Comparison of ENCODE assay signal across 22 cellular contexts in the genomic region with DNA sequence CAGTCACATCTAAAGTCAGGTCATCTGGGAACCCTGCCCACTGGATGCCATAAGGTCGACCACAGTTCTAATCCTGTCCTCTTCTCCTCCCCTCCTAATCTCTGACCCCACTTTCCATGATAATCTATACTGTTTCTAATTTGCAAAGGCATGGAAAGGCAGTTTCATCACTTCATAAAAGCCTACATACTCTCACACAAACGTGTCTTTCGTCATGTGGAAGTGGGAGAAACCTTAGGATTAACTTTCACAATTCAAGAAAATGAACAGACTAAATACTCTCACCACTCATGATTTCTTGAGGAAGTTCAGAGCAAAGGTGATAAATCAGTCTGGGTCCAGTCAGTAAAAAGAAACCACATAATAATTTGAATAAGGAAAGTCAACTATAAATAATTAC.
"Had no signal": no experiment of that assay in that cellular context is flagged by ENCODE, and none has a peak within 500 bp of the region (broad histone marks: within the 10 kb centered on the region; RNA-seq: fewer than 3 reads in every experiment).

No MANE protein-coding gene starts in this region.

- DNase-seq: activated CD4-positive, alpha-beta memory T cell treated with anti-CD3 and anti-CD28 coated beads, Interleukin-2, amount 10 ng/mL, durations not matched to agents 7 days and 5 days; activated CD4-positive, alpha-beta T cell treated with anti-CD3 and anti-CD28 coated beads, Interleukin-2, amount 10 ng/mL, durations not matched to agents 24 days and 14 days; activated CD8-positive, alpha-beta memory T cell treated with anti-CD3 and anti-CD28 coated beads, Interleukin-2, amount 10 ng/mL, durations not matched to agents 7 days and 5 days; activated gamma-delta T cell; activated naive CD4-positive, alpha-beta T cell treated with anti-CD3 and anti-CD28 coated beads, Interleukin-2, amount 50 U/mL, for 16 hours; activated naive CD8-positive, alpha-beta T cell treated with anti-CD3 and anti-CD28 coated beads, Interleukin-2, amount 50 U/mL, for 24 hours; anterior cingulate cortex; body of pancreas; heart left ventricle; islet precursor cell; left cardiac atrium; midbrain; natural killer cell; retina; sigmoid colon; stimulated activated CD4-positive, alpha-beta T cell treated with anti-CD3 and anti-CD28 coated beads, Interleukin-15, amount 100 ng/mL, for 24 hours; substantia nigra; thyroid gland; upper lobe of right lung had no signal

- H3K4me3 ChIP-seq: body of pancreas, cardiac muscle cell, heart left ventricle, smooth muscle cell, thyroid gland had no signal

- ATAC-seq: activated CD4-positive, CD25-positive, alpha-beta regulatory T cell treated with anti-CD3 and anti-CD28 coated beads, Interleukin-2, amount 50 U/mL, for 24 hours; activated CD8-positive, alpha-beta memory T cell treated with anti-CD3 and anti-CD28 coated beads, Interleukin-2, amount 10 ng/mL, durations not matched to agents 7 days and 5 days; activated naive CD8-positive, alpha-beta T cell treated with anti-CD3 and anti-CD28 coated beads, Interleukin-2, amount 50 U/mL, for 24 hours; body of pancreas; heart left ventricle; left cardiac atrium; natural killer cell; upper lobe of right lung had no signal
